ENCODE assay signal across 8 cellular contexts in the genomic region with DNA sequence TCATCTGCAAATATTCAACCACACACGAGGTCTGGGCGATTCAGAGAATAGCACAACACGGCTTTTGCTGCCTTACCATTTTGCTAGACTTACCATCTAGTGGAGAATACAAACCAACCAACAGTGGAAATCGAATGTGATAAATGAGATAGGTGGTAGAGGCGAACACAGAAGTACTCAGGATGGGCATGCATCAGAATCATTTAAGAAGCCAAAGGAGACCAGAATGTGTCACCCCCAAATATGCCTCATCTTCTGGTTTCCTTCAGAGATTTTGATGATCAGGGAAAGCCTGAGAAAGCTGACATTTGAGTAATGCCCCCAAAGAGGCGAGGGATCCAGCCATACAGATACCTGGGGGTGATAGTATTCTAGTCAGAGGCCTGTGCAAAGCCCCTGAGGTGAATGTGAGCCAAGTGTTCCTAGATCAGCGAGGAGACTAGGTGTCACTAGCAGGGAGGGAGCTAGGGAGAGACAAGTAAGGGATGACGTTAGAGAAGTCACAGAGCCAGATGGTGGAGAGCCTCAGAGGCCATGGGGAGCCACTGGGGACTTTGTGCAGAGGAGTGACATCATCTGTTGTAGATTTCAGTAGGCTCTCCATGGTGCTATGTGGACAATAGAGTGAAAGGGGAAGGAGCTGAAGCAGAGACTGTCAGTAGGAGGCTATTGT. TPM values are rescaled to one million over a fixed set of nuclear protein-coding genes. Genes with fewer than 3 reads are reported as not detected.
DNase-seq lines count a peak whose midpoint lies in the region; ATAC-seq and TF ChIP-seq lines count a peak whose summit lies in the region.

No MANE protein-coding gene starts in this region.

- no peaks in the 10 kb centered on the region for H3K27me3 Mint-ChIP-seq in T-cell
- no peaks in the 10 kb centered on the region for H3K27me3 Mint-ChIP-seq in stimulated activated naive CD8-positive, alpha-beta T cell treated with anti-CD3 and anti-CD28 coated beads, Interleukin-15, Interleukin-2, amounts not matched to agents 100 ng/mL and 50 ng/mL, for 24 hours

- CTCF ChIA-PET in T-cell (lab: Charles Lee), result interaction anchor here (1.6 to 3.5 kb wide), 4 partner anchors 11 to 21 kb away, joined by 4 to 13 read pairs (median 10); no protein-coding TSS in a partner anchor

- H3K36me3 Mint-ChIP-seq in T-cell, result no peaks in the 10 kb centered on the region
- H3K36me3 Mint-ChIP-seq in stimulated activated naive CD8-positive, alpha-beta T cell treated with anti-CD3 and anti-CD28 coated beads, Interleukin-15, Interleukin-2, amounts not matched to agents 100 ng/mL and 50 ng/mL, for 24 hours (ENCODE audit: low read depth), result peaks cover 6% of the 10 kb centered on the region

- H3K4me3 ChIP-seq in fibroblast of mammary gland (ENCODE audit: control insufficient read depth, low read depth, low read length), result no peak overlapping the region

- TF ChIP-seq CTCF in fibroblast of mammary gland (conservative IDR thresholded peaks at IDR 0.05; ENCODE audit: control insufficient read depth, insufficient read depth, low read depth, low read length), result no peak

- H3K4me1 Mint-ChIP-seq in T-cell, result peaks cover 45 to 69% (median 68%) of the 10 kb centered on the region in 3 donors
- H3K4me1 Mint-ChIP-seq in stimulated activated naive CD8-positive, alpha-beta T cell treated with anti-CD3 and anti-CD28 coated beads, Interleukin-15, Interleukin-2, amounts not matched to agents 100 ng/mL and 50 ng/mL, for 24 hours (ENCODE audit: low read depth), result peaks cover 72% of the 10 kb centered on the region

- H3K9me3 Mint-ChIP-seq in T-cell, result no peaks in the 10 kb centered on the region
- H3K9me3 Mint-ChIP-seq in stimulated activated naive CD8-positive, alpha-beta T cell treated with anti-CD3 and anti-CD28 coated beads, Interleukin-15, Interleukin-2, amounts not matched to agents 100 ng/mL and 50 ng/mL, for 24 hours, result no peaks in the 10 kb centered on the region

- DNase-seq in AG20443 (ENCODE audit: low spot score) (peak; percentile 7), T-cell (peak in 1 of 34 experiments; percentile 10), fibroblast of mammary gland (ENCODE audit: low read depth) (peak; percentile 23), superior temporal gyrus (ENCODE audit: extremely low spot score) (no peak), cerebellar nuclear complex (lab: John Stamatoyannopoulos, UW) (no peak)

- ATAC-seq in GM21576 (IDR thresholded peaks at IDR 0.05; ENCODE audit: unreplicated experiment) (peak; percentile 34), T-cell (replicated peaks in 1 of 4) (peak in 1 of 4 experiments; percentile 20), GM21367 (IDR thresholded peaks at IDR 0.05; ENCODE audit: unreplicated experiment) (no peak)

- peak overlapping the region; percentile 50 to 89 (median 88) for H3K4me3 Mint-ChIP-seq in T-cell
- H3K4me3 Mint-ChIP-seq in stimulated activated naive CD8-positive, alpha-beta T cell treated with anti-CD3 and anti-CD28 coated beads, Interleukin-15, Interleukin-2, amounts not matched to agents 100 ng/mL and 50 ng/mL, for 24 hours, result peak overlapping the region; percentile 90

- H3K27ac Mint-ChIP-seq in T-cell, result peak overlapping the region; percentile 84 to 99
- peak overlapping the region; percentile 95 for H3K27ac Mint-ChIP-seq in stimulated activated naive CD8-positive, alpha-beta T cell treated with anti-CD3 and anti-CD28 coated beads, Interleukin-15, Interleukin-2, amounts not matched to agents 100 ng/mL and 50 ng/mL, for 24 hours

- POLR2A ChIA-PET in T-cell (lab: Charles Lee), result interaction anchor here (0.6 kb wide), 2 partner anchors 12 to 669 kb away, joined by 3 read pairs; no protein-coding TSS in a partner anchor

RNA-seq across cellular contexts. Expression of a gene that starts 1.7 kb away (rescaled TPM):
- 10 to 100 TPM; 33.8 to 58.3 (median 39.4) TPM for total RNA-seq in T-cell

Comparison
In these comparisons a context has a peak if more than half of its experiments do, and no peak if none do; other contexts are left out.
1. DNase-seq: peak in AG20443 (single experiment) and fibroblast of mammary gland (single experiment); none in superior temporal gyrus (single experiment) and cerebellar nuclear complex (0 of 2).